In the genomic region with DNA sequence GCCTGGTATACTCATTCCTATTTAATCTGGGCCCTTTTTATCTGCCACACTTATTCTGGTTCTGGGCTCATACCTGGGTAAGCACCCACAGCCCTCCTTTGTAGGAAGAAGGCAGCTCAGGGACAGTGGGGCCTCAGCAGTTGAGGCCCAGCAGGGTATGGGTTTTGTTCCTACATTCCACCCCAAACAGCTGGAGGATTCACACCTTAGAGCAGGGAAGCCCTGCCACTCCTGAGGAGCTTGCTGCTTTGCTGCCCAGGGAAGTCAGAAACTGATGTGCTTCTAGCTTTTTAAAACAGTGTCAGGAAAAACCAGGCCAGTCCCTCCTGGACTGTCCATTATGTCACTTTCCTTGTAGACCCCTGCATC, we compare ENCODE assay signal across 23 cellular contexts. TPM values are rescaled to one million over a fixed set of nuclear protein-coding genes. Genes with fewer than 3 reads are reported as not detected.
DNase-seq lines count a peak whose midpoint lies in the region; ATAC-seq lines count a peak whose summit lies in the region.
"Had no signal": no experiment of that assay in that cellular context is flagged by ENCODE, and none has a peak within 500 bp of the region (broad histone marks: within the 10 kb centered on the region; RNA-seq: fewer than 3 reads in every experiment).

No MANE protein-coding gene starts in this region.

- no peak overlapping the region for H3K27ac Mint-ChIP-seq in CD4-positive, CD25-positive, alpha-beta regulatory T cell
- no peak overlapping the region for H3K27ac Mint-ChIP-seq in activated T-helper 1 cell treated with anti-CD3 and anti-CD28 coated beads, Interleukin-12 subunit alpha, Interleukin-12 subunit beta, Interleukin-2, Interleukin-4 antibody, amounts not matched to agents 30 ng/mL and 10 ng/mL and 1 ng/mL, durations not matched to agents 14 hours and 24 hours and 36 hours
- H3K27ac Mint-ChIP-seq in immature natural killer cell = no peak overlapping the region
- H3K27ac Mint-ChIP-seq: B cell had no signal

- no peak overlapping the region for H2BK15ac ChIP-seq in neuronal stem cell (ENCODE audit: low read length)

- H2AK5ac ChIP-seq in neuronal stem cell (ENCODE audit: low read depth, low read length) = peak overlapping the region; percentile 12

- peaks cover 2% of the 10 kb centered on the region for H3K27me3 ChIP-seq in CD4-positive, CD25-positive, alpha-beta regulatory T cell (ENCODE audit: control insufficient read depth, insufficient read depth, low read length)
- peaks cover 57 to 100% (median 83%) of the 10 kb centered on the region in 3 experiments for H3K27me3 ChIP-seq in neuronal stem cell (ENCODE audit: control insufficient read depth in 3 of 3, insufficient read depth in 3 of 3, low read depth in 1 of 3, low read length in 3 of 3)
- H3K27me3 ChIP-seq: Peyer's patch, SJCRH30 had no signal

- H4K91ac ChIP-seq in neuronal stem cell (ENCODE audit: low read depth, low read length, poor library complexity) = no peak overlapping the region

- H3K14ac ChIP-seq in neuronal stem cell (ENCODE audit: low read length) = no peak overlapping the region

- H3K18ac ChIP-seq in neuronal stem cell (ENCODE audit: low read length) = no peak overlapping the region

- H4K8ac ChIP-seq in neuronal stem cell (ENCODE audit: low read depth, low read length) = no peak overlapping the region

- H3K4me1 ChIP-seq in CD4-positive, CD25-positive, alpha-beta regulatory T cell (ENCODE audit: control insufficient read depth, insufficient read depth, low read length, poor library complexity, severe bottlenecking) = peaks cover 40% of the 10 kb centered on the region
- peaks cover 16 to 21% of the 10 kb centered on the region in 2 donors for H3K4me1 ChIP-seq in neuronal stem cell (ENCODE audit: control insufficient read depth in 2 of 2, insufficient read depth in 1 of 2, low read depth in 1 of 2, low read length in 2 of 2)
- H3K4me1 ChIP-seq: SJCRH30 had no signal

- no peak overlapping the region for H3K4me3 ChIP-seq in CD4-positive, CD25-positive, alpha-beta regulatory T cell (ENCODE audit: low read depth, low read length)
- H3K4me3 ChIP-seq in neuronal stem cell (ENCODE audit: low read length in 2 of 2) = no peak overlapping the region
- H3K4me3 ChIP-seq: GM23248, SJCRH30 had no signal

- H2AFZ ChIP-seq in neuronal stem cell (ENCODE audit: low read length) = no peak overlapping the region
- H2AFZ ChIP-seq: GM23248 had no signal

- H3K79me1 ChIP-seq in neuronal stem cell (ENCODE audit: low read depth, low read length) = no peaks in the 10 kb centered on the region

- H3K9me3 ChIP-seq in CD4-positive, CD25-positive, alpha-beta regulatory T cell (ENCODE audit: control insufficient read depth in 2 of 2, low read length in 2 of 2) = no peaks in the 10 kb centered on the region
- H3K9me3 ChIP-seq in neuronal stem cell (replicated peaks in 1 of 2; ENCODE audit: control insufficient read depth in 2 of 2, insufficient read depth in 1 of 2, low read depth in 1 of 2, low read length in 2 of 2) = no peaks in the 10 kb centered on the region
- H3K9me3 ChIP-seq: Peyer's patch, SJCRH30 had no signal

- no peak overlapping the region for H2BK12ac ChIP-seq in neuronal stem cell (ENCODE audit: low read length)

- H3K4me1 Mint-ChIP-seq in CD4-positive, CD25-positive, alpha-beta regulatory T cell = peaks cover 0 to 71% (median 24%) of the 10 kb centered on the region in 4 donors
- peaks cover 62% of the 10 kb centered on the region for H3K4me1 Mint-ChIP-seq in activated T-helper 1 cell treated with anti-CD3 and anti-CD28 coated beads, Interleukin-12 subunit alpha, Interleukin-12 subunit beta, Interleukin-2, Interleukin-4 antibody, amounts not matched to agents 30 ng/mL and 10 ng/mL and 1 ng/mL, durations not matched to agents 14 hours and 24 hours and 36 hours (ENCODE audit: low read depth)
- peaks cover 63 to 66% of the 10 kb centered on the region in 2 donors for H3K4me1 Mint-ChIP-seq in immature natural killer cell

- H3K4me2 ChIP-seq in neuronal stem cell (ENCODE audit: insufficient read depth, low read length, poor library complexity, severe bottlenecking) = no peak overlapping the region

- H3K36me3 ChIP-seq in CD4-positive, CD25-positive, alpha-beta regulatory T cell (ENCODE audit: control insufficient read depth, insufficient read depth, low read length) = peaks cover 8% of the 10 kb centered on the region
- H3K36me3 ChIP-seq in neuronal stem cell (replicated peaks in 1 of 2; ENCODE audit: control insufficient read depth in 2 of 2, insufficient read depth in 2 of 2, low read length in 2 of 2) = peaks cover 2 to 11% of the 10 kb centered on the region in 2 donors
- H3K36me3 ChIP-seq: SJCRH30 had no signal

- H3K23ac ChIP-seq in neuronal stem cell (ENCODE audit: low read depth, low read length, poor library complexity) = no peak overlapping the region

- peaks cover 22% of the 10 kb centered on the region for H3K36me3 Mint-ChIP-seq in CD4-positive, CD25-positive, alpha-beta regulatory T cell
- peaks cover 43% of the 10 kb centered on the region for H3K36me3 Mint-ChIP-seq in activated T-helper 1 cell treated with anti-CD3 and anti-CD28 coated beads, Interleukin-12 subunit alpha, Interleukin-12 subunit beta, Interleukin-2, Interleukin-4 antibody, amounts not matched to agents 30 ng/mL and 10 ng/mL and 1 ng/mL, durations not matched to agents 14 hours and 24 hours and 36 hours (ENCODE audit: low read depth)
- peaks cover 0 to 17% (median 10%) of the 10 kb centered on the region in 3 donors for H3K36me3 Mint-ChIP-seq in immature natural killer cell

- H3K9ac ChIP-seq in neuronal stem cell (ENCODE audit: low read depth, low read length, poor library complexity) = no peak overlapping the region
- H3K9ac ChIP-seq: GM23248 had no signal

- intact Hi-C loops in activated T-helper 1 cell treated with anti-CD3 and anti-CD28 coated beads, Interleukin-12 subunit alpha, Interleukin-12 subunit beta, Interleukin-2, Interleukin-4 antibody, amounts not matched to agents 30 ng/mL and 10 ng/mL and 1 ng/mL, durations not matched to agents 14 hours and 24 hours and 36 hours (cut with micrococcal nuclease) = no loop called here
- intact Hi-C loops in left colon (cut with DNase I, micrococcal nuclease) = no loop called here

- H3K4ac ChIP-seq in neuronal stem cell (ENCODE audit: low read length) = no peak overlapping the region

- no peak overlapping the region for H2BK5ac ChIP-seq in neuronal stem cell (ENCODE audit: low read length)

- ATAC-seq in CD4-positive, CD25-positive, alpha-beta regulatory T cell (ENCODE audit: low read depth in 2 of 2) = no peak
- ATAC-seq in GM19328 (IDR thresholded peaks at IDR 0.05; ENCODE audit: unreplicated experiment) (no peak), left colon (no peak)
- ATAC-seq: HCT116 had no signal

- H2BK120ac ChIP-seq in neuronal stem cell (ENCODE audit: low read depth, low read length) = no peak overlapping the region

- no peak overlapping the region for H3K27ac ChIP-seq in CD4-positive, CD25-positive, alpha-beta regulatory T cell (ENCODE audit: insufficient read depth, low read length, poor library complexity, severe bottlenecking)
- no peak overlapping the region for H3K27ac ChIP-seq in neuronal stem cell (replicated peaks; ENCODE audit: low read length)
- H3K27ac ChIP-seq: GM23248, Peyer's patch, SJCRH30 had no signal

- peaks cover 62% of the 10 kb centered on the region for H3K27me3 Mint-ChIP-seq in CD4-positive, CD25-positive, alpha-beta regulatory T cell
- peaks cover 46% of the 10 kb centered on the region for H3K27me3 Mint-ChIP-seq in activated T-helper 1 cell treated with anti-CD3 and anti-CD28 coated beads, Interleukin-12 subunit alpha, Interleukin-12 subunit beta, Interleukin-2, Interleukin-4 antibody, amounts not matched to agents 30 ng/mL and 10 ng/mL and 1 ng/mL, durations not matched to agents 14 hours and 24 hours and 36 hours (ENCODE audit: insufficient read depth)
- peaks cover 8 to 15% (median 10%) of the 10 kb centered on the region in 3 donors for H3K27me3 Mint-ChIP-seq in immature natural killer cell (ENCODE audit: low read depth in 3 of 3)

- no peak for DNase-seq in CD4-positive, CD25-positive, alpha-beta regulatory T cell
- no peak for DNase-seq in activated T-helper 1 cell treated with anti-CD3 and anti-CD28 coated beads, Interleukin-12 subunit alpha, Interleukin-12 subunit beta, Interleukin-2, Interleukin-4 antibody, amounts not matched to agents 30 ng/mL and 10 ng/mL and 1 ng/mL, durations not matched to agents 14 hours and 24 hours and 36 hours (ENCODE audit: low spot score)
- DNase-seq in immature natural killer cell (no peak), neuronal stem cell (ENCODE audit: low spot score) (no peak), left colon (no peak), cerebellar cortex (ENCODE audit: low spot score) (no peak), AG20443 (ENCODE audit: low spot score) (no peak)
- DNase-seq: DMS 273 treated with DMSO at 0.1 percent for 48 hours, DMS79 treated with DMSO at 0.1 percent for 48 hours, GM23248, Kasumi-1, NCI-H1694, NCI-H2081, NCI-H2171 treated with DMSO at 0.1 percent for 48 hours, NCI-H524 treated with DMSO at 0.1 percent for 48 hours, NCI-H82, Peyer's patch, SJCRH30 had no signal

- peaks cover 0 to 1% (median 0%) of the 10 kb centered on the region in 7 donors for H3K9me3 Mint-ChIP-seq in CD4-positive, CD25-positive, alpha-beta regulatory T cell
- H3K9me3 Mint-ChIP-seq in activated T-helper 1 cell treated with anti-CD3 and anti-CD28 coated beads, Interleukin-12 subunit alpha, Interleukin-12 subunit beta, Interleukin-2, Interleukin-4 antibody, amounts not matched to agents 30 ng/mL and 10 ng/mL and 1 ng/mL, durations not matched to agents 14 hours and 24 hours and 36 hours = no peaks in the 10 kb centered on the region
- no peaks in the 10 kb centered on the region for H3K9me3 Mint-ChIP-seq in immature natural killer cell

- H3K4me3 Mint-ChIP-seq in CD4-positive, CD25-positive, alpha-beta regulatory T cell = peak overlapping the region in 3 of 4 donors; percentile 64 to 83 (median 78)
- H3K4me3 Mint-ChIP-seq in activated T-helper 1 cell treated with anti-CD3 and anti-CD28 coated beads, Interleukin-12 subunit alpha, Interleukin-12 subunit beta, Interleukin-2, Interleukin-4 antibody, amounts not matched to agents 30 ng/mL and 10 ng/mL and 1 ng/mL, durations not matched to agents 14 hours and 24 hours and 36 hours = peak overlapping the region; percentile 26
- H3K4me3 Mint-ChIP-seq in immature natural killer cell = peak overlapping the region in 4 of 5 donors; percentile 38 to 86 (median 47)

RNA-seq across cellular contexts. Expression of a gene that starts 1.2 kb away (rescaled TPM):
- not detected for total RNA-seq in CD4-positive, CD25-positive, alpha-beta regulatory T cell
- polyA plus RNA-seq in CD4-positive, CD25-positive, alpha-beta regulatory T cell = under 1 TPM in 2 of 4 donors, not detected in 2; 0.16 to 0.40 TPM
- 0.54 and 1.1 TPM in 2 replicates for total RNA-seq in activated T-helper 1 cell treated with anti-CD3 and anti-CD28 coated beads, Interleukin-12 subunit alpha, Interleukin-12 subunit beta, Interleukin-2, Interleukin-4 antibody, amounts not matched to agents 30 ng/mL and 10 ng/mL and 1 ng/mL, durations not matched to agents 14 hours and 24 hours and 36 hours
- polyA plus RNA-seq in immature natural killer cell = not detected
- polyA plus RNA-seq in neuronal stem cell (2013, experiment 1 of 2) = 0.08 TPM
- 0.10 TPM for polyA plus RNA-seq in neuronal stem cell (2013, experiment 2 of 2)
- 1 to 10 TPM; 1.2 to 1.7 TPM for total RNA-seq in left colon
- total RNA-seq: MCF 10A had no signal

RNA-seq across cellular contexts. Expression of a gene that starts 6.9 kb away (rescaled TPM):
- 17.0 TPM for total RNA-seq in CD4-positive, CD25-positive, alpha-beta regulatory T cell
- 10 to 100 TPM; 13.8 to 23.9 (median 15.6) TPM for polyA plus RNA-seq in CD4-positive, CD25-positive, alpha-beta regulatory T cell
- 41.9 and 45.0 TPM in 2 replicates for total RNA-seq in activated T-helper 1 cell treated with anti-CD3 and anti-CD28 coated beads, Interleukin-12 subunit alpha, Interleukin-12 subunit beta, Interleukin-2, Interleukin-4 antibody, amounts not matched to agents 30 ng/mL and 10 ng/mL and 1 ng/mL, durations not matched to agents 14 hours and 24 hours and 36 hours
- polyA plus RNA-seq in immature natural killer cell = 10 to 100 TPM; 18.8 to 22.8 (median 19.5) TPM
- polyA plus RNA-seq in neuronal stem cell (2013, experiment 1 of 2) = 9.0 TPM
- 9.0 TPM for polyA plus RNA-seq in neuronal stem cell (2013, experiment 2 of 2)
- 10 to 100 TPM; 18.4 to 20.2 TPM for total RNA-seq in left colon

RNA-seq across cellular contexts. Expression of a gene that starts 13.7 kb away (rescaled TPM):
- not detected for total RNA-seq in CD4-positive, CD25-positive, alpha-beta regulatory T cell
- under 1 TPM in 2 of 4 donors, not detected in 2; 0.10 to 0.14 TPM for polyA plus RNA-seq in CD4-positive, CD25-positive, alpha-beta regulatory T cell
- total RNA-seq in activated T-helper 1 cell treated with anti-CD3 and anti-CD28 coated beads, Interleukin-12 subunit alpha, Interleukin-12 subunit beta, Interleukin-2, Interleukin-4 antibody, amounts not matched to agents 30 ng/mL and 10 ng/mL and 1 ng/mL, durations not matched to agents 14 hours and 24 hours and 36 hours = 1.2 and 1.5 TPM in 2 replicates
- not detected for polyA plus RNA-seq in immature natural killer cell
- polyA plus RNA-seq in neuronal stem cell (2013, experiment 1 of 2) = not detected
- not detected for polyA plus RNA-seq in neuronal stem cell (2013, experiment 2 of 2)
- total RNA-seq in left colon = under 1 TPM in 1 of 2 donors, not detected in 1; 0.56 TPM
- total RNA-seq: B cell, GM23248, MCF 10A, SJCRH30 had no signal
- polyA plus RNA-seq: CD14-positive monocyte, GM23248 had no signal

RNA-seq across cellular contexts. Expression of a gene that starts 17.7 kb away (rescaled TPM):
- 38.7 TPM for total RNA-seq in CD4-positive, CD25-positive, alpha-beta regulatory T cell
- 10 to 100 TPM; 21.7 to 24.7 (median 22.7) TPM for polyA plus RNA-seq in CD4-positive, CD25-positive, alpha-beta regulatory T cell
- 30.2 and 32.2 TPM in 2 replicates for total RNA-seq in activated T-helper 1 cell treated with anti-CD3 and anti-CD28 coated beads, Interleukin-12 subunit alpha, Interleukin-12 subunit beta, Interleukin-2, Interleukin-4 antibody, amounts not matched to agents 30 ng/mL and 10 ng/mL and 1 ng/mL, durations not matched to agents 14 hours and 24 hours and 36 hours
- polyA plus RNA-seq in immature natural killer cell = 10 to 100 TPM; 15.9 to 35.1 (median 31.9) TPM
- 16.0 TPM for polyA plus RNA-seq in neuronal stem cell (2013, experiment 1 of 2)
- 16.5 TPM for polyA plus RNA-seq in neuronal stem cell (2013, experiment 2 of 2)
- total RNA-seq in left colon = 10 to 100 TPM; 23.6 to 29.7 TPM

RNA-seq across cellular contexts. Expression of a gene that starts 17.8 kb away (rescaled TPM):
- 15.8 TPM for total RNA-seq in CD4-positive, CD25-positive, alpha-beta regulatory T cell
- polyA plus RNA-seq in CD4-positive, CD25-positive, alpha-beta regulatory T cell = 10 to 100 TPM in 3 of 4 donors, 1 to 10 TPM in 1; 8.9 to 14.9 (median 10.4) TPM
- 30.4 and 36.3 TPM in 2 replicates for total RNA-seq in activated T-helper 1 cell treated with anti-CD3 and anti-CD28 coated beads, Interleukin-12 subunit alpha, Interleukin-12 subunit beta, Interleukin-2, Interleukin-4 antibody, amounts not matched to agents 30 ng/mL and 10 ng/mL and 1 ng/mL, durations not matched to agents 14 hours and 24 hours and 36 hours
- 10 to 100 TPM in 1 of 3 donors, 1 to 10 TPM in 2; 4.1 to 16.6 (median 4.4) TPM for polyA plus RNA-seq in immature natural killer cell
- 5.2 TPM for polyA plus RNA-seq in neuronal stem cell (2013, experiment 1 of 2)
- 5.7 TPM for polyA plus RNA-seq in neuronal stem cell (2013, experiment 2 of 2)
- total RNA-seq in left colon = 10 to 100 TPM; 22.4 to 23.9 TPM

Comparison
In these comparisons a context has a peak if more than half of its experiments do, and no peak if none do; other contexts are left out.
1. H3K4me3 Mint-ChIP-seq: peak in every context shown above with its lines; median percentile 78 in CD4-positive, CD25-positive, alpha-beta regulatory T cell; 47 in immature natural killer cell; 26 in activated T-helper 1 cell treated with anti-CD3 and anti-CD28 coated beads, Interleukin-12 subunit alpha, Interleukin-12 subunit beta, Interleukin-2, Interleukin-4 antibody, amounts not matched to agents 30 ng/mL and 10 ng/mL and 1 ng/mL, durations not matched to agents 14 hours and 24 hours and 36 hours.